Comparison of ENCODE assay signal across 5 cellular contexts in the genomic region with DNA sequence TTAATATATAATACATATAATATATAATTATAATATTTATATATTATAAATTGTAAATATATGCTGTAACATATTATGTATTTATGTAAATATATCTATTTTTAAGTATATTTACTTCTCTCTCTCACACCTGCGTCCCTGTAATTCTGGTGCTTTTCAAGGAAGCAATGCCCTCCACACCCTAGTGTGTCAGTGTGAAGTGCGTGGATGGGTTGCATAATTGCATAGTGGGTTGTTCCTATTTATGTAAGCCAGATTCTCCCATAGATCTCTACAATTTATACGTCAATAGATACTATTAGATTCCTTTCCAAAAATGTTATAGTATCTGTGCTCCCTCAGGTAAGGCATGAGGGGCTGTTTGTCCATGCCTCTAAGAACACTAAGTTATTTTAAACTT. TPM values are rescaled to one million over a fixed set of nuclear protein-coding genes. Genes with fewer than 3 reads are reported as not detected.
"Had no signal": no experiment of that assay in that cellular context is flagged by ENCODE, and none has a peak within 500 bp of the region (broad histone marks: within the 10 kb centered on the region; RNA-seq: fewer than 3 reads in every experiment).

No MANE protein-coding gene starts in this region.

- DNase-seq: H9, HCEC 1CT, IMR-90 had no signal

- H2AFZ ChIP-seq: GM23338 had no signal

- H3K4me2 ChIP-seq: GM23338 had no signal

- H3K4me3 ChIP-seq: GM23338 had no signal

- ATAC-seq: GM23338 had no signal

RNA-seq across cellular contexts. Expression of gene CPN1, which starts 49.9 kb away (rescaled TPM):
- total RNA-seq: GM23338, H9, HT-29, IMR-90 had no signal
- polyA plus RNA-seq: IMR-90 had no signal
